Comparison of ENCODE assay signal across 17 cellular contexts in genomic region chr2:192137451-192137850, GRCh38. TPM values are rescaled to one million over a fixed set of nuclear protein-coding genes. Genes with fewer than 3 reads are reported as not detected.
DNase-seq lines count a peak whose midpoint lies in the region; ATAC-seq, FAIRE-seq and TF ChIP-seq lines count a peak whose summit lies in the region.
"Had no signal": no experiment of that assay in that cellular context is flagged by ENCODE, and none has a peak within 500 bp of the region (broad histone marks: within the 10 kb centered on the region; RNA-seq: fewer than 3 reads in every experiment).

No MANE protein-coding gene starts in this region.

- 0 out of 2 replicates have a peak overlapping the region, but pooled peaks have one; percentile 22 for H2BK20ac ChIP-seq in IMR-90 (ENCODE audit: low read depth, low read length)

- H3K27me3 ChIP-seq in IMR-90 (ENCODE audit: control insufficient read depth, insufficient read depth, low read length) (no peaks in the 10 kb centered on the region), bronchial epithelial cell (ENCODE audit: control insufficient read depth, insufficient read depth, low read length) (no peaks in the 10 kb centered on the region), trophoblast cell (ENCODE audit: insufficient read depth, low read length) (no peaks in the 10 kb centered on the region)
- H3K27me3 ChIP-seq: BLaER1 had no signal

- intact Hi-C loops in IMR-90 (cut with micrococcal nuclease): no loop called here

- no peak overlapping the region for H3K18ac ChIP-seq in IMR-90 (ENCODE audit: low read depth, low read length)
- no peak overlapping the region for H3K18ac ChIP-seq in trophoblast cell (ENCODE audit: low read length)

- H3K23ac ChIP-seq in IMR-90 (ENCODE audit: low read depth, low read length): no peak overlapping the region
- no peak overlapping the region for H3K23ac ChIP-seq in trophoblast cell (ENCODE audit: low read length)

- peaks cover 1% of the 10 kb centered on the region for H3K36me3 Mint-ChIP-seq in osteocyte (ENCODE audit: unreplicated experiment)
- H3K36me3 Mint-ChIP-seq: CD14-positive monocyte; CD4-positive, alpha-beta memory T cell had no signal

- H2AK5ac ChIP-seq in IMR-90 (ENCODE audit: low read depth, low read length) (no peak overlapping the region), trophoblast cell (ENCODE audit: low read length) (no peak overlapping the region)

- H3K4me3 ChIP-seq in IMR-90 (ENCODE audit: insufficient read depth, low read depth, low read length): no peak overlapping the region
- H3K4me3 ChIP-seq in bronchial epithelial cell (ENCODE audit: low read depth, low read length): no peak overlapping the region
- no peak overlapping the region for H3K4me3 ChIP-seq in trophoblast cell (ENCODE audit: low read depth, low read length)
- H3K4me3 ChIP-seq: BLaER1, GM23248 had no signal

- H3K79me2 ChIP-seq in trophoblast cell (ENCODE audit: control insufficient read depth, insufficient read depth, low read length, poor library complexity): no peaks in the 10 kb centered on the region

- POLR2A ChIA-PET in IMR-90 (lab: Charles Lee; ENCODE audit: unreplicated experiment): no interaction called here

- H2BK5ac ChIP-seq in IMR-90 (ENCODE audit: low read depth, low read length, poor library complexity, severe bottlenecking): no peak overlapping the region
- no peak overlapping the region for H2BK5ac ChIP-seq in trophoblast cell (ENCODE audit: low read depth, low read length, poor library complexity)

- H4K91ac ChIP-seq in IMR-90 (ENCODE audit: insufficient read depth, low read depth, low read length) (no peak overlapping the region), trophoblast cell (ENCODE audit: low read depth, low read length) (no peak overlapping the region)

- H3K4me1 Mint-ChIP-seq in osteocyte (ENCODE audit: unreplicated experiment): peaks cover 10% of the 10 kb centered on the region
- H3K4me1 Mint-ChIP-seq: CD14-positive monocyte; CD4-positive, alpha-beta memory T cell had no signal

- no peaks in the 10 kb centered on the region for H3K9me3 ChIP-seq in IMR-90 (ENCODE audit: control insufficient read depth, insufficient read depth, low read length)
- H3K9me3 ChIP-seq in trophoblast cell (ENCODE audit: insufficient read depth, low read depth, low read length): no peaks in the 10 kb centered on the region
- H3K9me3 ChIP-seq: BLaER1 had no signal

- H2BK120ac ChIP-seq in IMR-90 (ENCODE audit: low read depth, low read length) (no peak overlapping the region), trophoblast cell (ENCODE audit: insufficient read depth, low read length, poor library complexity) (no peak overlapping the region)

- no peak overlapping the region for H3K27ac Mint-ChIP-seq in osteocyte (ENCODE audit: unreplicated experiment)
- H3K27ac Mint-ChIP-seq: CD14-positive monocyte; CD4-positive, alpha-beta memory T cell had no signal

- H3K79me1 ChIP-seq in IMR-90 (ENCODE audit: low read depth in 1 of 2, low read length in 2 of 2) (no peaks in the 10 kb centered on the region), trophoblast cell (ENCODE audit: low read length) (no peaks in the 10 kb centered on the region)

- H3K56ac ChIP-seq in IMR-90 (ENCODE audit: extremely low read depth, insufficient read depth, low read length): no peak overlapping the region

- no peak overlapping the region for H3K4me3 Mint-ChIP-seq in osteocyte (ENCODE audit: unreplicated experiment)
- H3K4me3 Mint-ChIP-seq: CD14-positive monocyte; CD4-positive, alpha-beta memory T cell had no signal

- no peaks in the 10 kb centered on the region for H3K36me3 ChIP-seq in IMR-90 (ENCODE audit: control insufficient read depth, insufficient read depth, low read length)
- no peaks in the 10 kb centered on the region for H3K36me3 ChIP-seq in bronchial epithelial cell (ENCODE audit: control insufficient read depth, insufficient read depth, low read length)
- no peaks in the 10 kb centered on the region for H3K36me3 ChIP-seq in trophoblast cell (ENCODE audit: control insufficient read depth in 1 of 2, insufficient read depth in 2 of 2, low read length in 2 of 2)
- H3K36me3 ChIP-seq: BLaER1 had no signal

- TF ChIP-seq RAD21 in IMR-90 (IDR thresholded peaks at IDR 0.05; ENCODE audit: low read length): no peak

- in situ Hi-C loops in IMR-90 (cut with MboI; ENCODE audit: low sequenced_read_pairs): no loop called here

- H3K9ac ChIP-seq in IMR-90 (ENCODE audit: low read depth, low read length): no peak overlapping the region
- H3K9ac ChIP-seq in trophoblast cell (ENCODE audit: low read length): peak overlapping the region; percentile 9
- H3K9ac ChIP-seq: BLaER1, GM23248 had no signal

- no peak for TF ChIP-seq CTCF in IMR-90 (conservative IDR thresholded peaks at IDR 0.05; ENCODE audit: low read depth, low read length)
- TF ChIP-seq CTCF in bronchial epithelial cell (IDR thresholded peaks at IDR 0.05; ENCODE audit: insufficient read depth, low read length, severe bottlenecking): no peak
- TF ChIP-seq CTCF in osteocyte (IDR thresholded peaks at IDR 0.05): no peak

- no peak overlapping the region for H4K8ac ChIP-seq in IMR-90 (ENCODE audit: low read depth in 2 of 2, low read length in 2 of 2)
- H4K8ac ChIP-seq in trophoblast cell (ENCODE audit: low read depth, low read length): no peak overlapping the region

- no peaks in the 10 kb centered on the region for H3K27me3 Mint-ChIP-seq in osteocyte (ENCODE audit: unreplicated experiment)

- CTCF ChIA-PET in IMR-90 (lab: Yijun Ruan, JAX): no interaction called here

- H4K5ac ChIP-seq in IMR-90 (ENCODE audit: low read depth, low read length): no peak overlapping the region

- peak; percentile 22 for DNase-seq in ELR (ENCODE audit: low read depth)
- DNase-seq in IMR-90: peak; percentile 13
- DNase-seq in bronchial epithelial cell (ENCODE audit: low read depth): peak; percentile 21
- no peak for DNase-seq in trophoblast cell
- no peak for DNase-seq in osteocyte (ENCODE audit: extremely low spot score, unreplicated experiment)
- DNase-seq: 8988T; CD4-positive, alpha-beta memory T cell; DMS153; DMS79; GF-D8; GM23248; HCEC 1CT had no signal

- H2AFZ ChIP-seq in IMR-90 (replicated peaks; ENCODE audit: low read length, poor library complexity) (no peak overlapping the region), trophoblast cell (ENCODE audit: insufficient read depth, low read length, poor library complexity) (no peak overlapping the region)
- H2AFZ ChIP-seq: GM23248 had no signal

- no peaks in the 10 kb centered on the region for H3K9me3 Mint-ChIP-seq in osteocyte (ENCODE audit: unreplicated experiment)
- H3K9me3 Mint-ChIP-seq: CD4-positive, alpha-beta memory T cell had no signal

- no peak for FAIRE-seq in bronchial epithelial cell (lab: Jason Lieb, UNC)

- H3K4ac ChIP-seq in IMR-90 (ENCODE audit: low read depth, low read length) (no peak overlapping the region), trophoblast cell (ENCODE audit: low read depth, low read length) (no peak overlapping the region)

- BruUV-seq in IMR-90 (replicated peaks; lab: Mats Ljungman, UMichigan): no TSS peak

- H3K9me1 ChIP-seq in IMR-90 (ENCODE audit: insufficient read depth, low read length): no peaks in the 10 kb centered on the region

- TF ChIP-seq POLR2A in IMR-90 (IDR thresholded peaks at IDR 0.05; ENCODE audit: low read depth, low read length): no peak

- H3K4me1 ChIP-seq in IMR-90 (ENCODE audit: control insufficient read depth, insufficient read depth, low read length) (no peaks in the 10 kb centered on the region), trophoblast cell (ENCODE audit: control insufficient read depth in 1 of 2, insufficient read depth in 2 of 2, low read length in 2 of 2) (no peaks in the 10 kb centered on the region)
- H3K4me1 ChIP-seq: BLaER1 had no signal

- no peaks in the 10 kb centered on the region for H4K20me1 ChIP-seq in IMR-90 (ENCODE audit: insufficient read depth, low read length)
- H4K20me1 ChIP-seq: BLaER1 had no signal

- H2AK9ac ChIP-seq in IMR-90 (replicated peaks; ENCODE audit: low read depth, low read length, poor library complexity): no peak overlapping the region

- dilution Hi-C loops in IMR-90 (cut with HindIII; ENCODE audit: low sequenced_read_pairs, unreplicated experiment): no loop called here

- H2BK12ac ChIP-seq in trophoblast cell (ENCODE audit: low read length): no peak overlapping the region

- H3K14ac ChIP-seq in IMR-90 (replicated peaks; ENCODE audit: low read depth, low read length) (no peak overlapping the region), trophoblast cell (ENCODE audit: low read length) (no peak overlapping the region)

- no peak overlapping the region for H4K12ac ChIP-seq in trophoblast cell (ENCODE audit: low read depth, low read length)

- ATAC-seq in IMR-90 (ENCODE audit: low read depth): no peak
- no peak for ATAC-seq in HG02763 (IDR thresholded peaks at IDR 0.05; ENCODE audit: unreplicated experiment)
- no peak for ATAC-seq in GM18867 (IDR thresholded peaks at IDR 0.05; ENCODE audit: unreplicated experiment)

- H3K4me2 ChIP-seq in IMR-90 (ENCODE audit: low read depth, low read length) (no peak overlapping the region), trophoblast cell (ENCODE audit: low read length) (no peak overlapping the region)
- H3K4me2 ChIP-seq: BLaER1 had no signal

- no peak overlapping the region for H2BK15ac ChIP-seq in IMR-90 (ENCODE audit: low read depth, low read length)

- WGBS in IMR-90 (ENCODE audit: extremely low coverage in 2 of 2, insufficient read length in 1 of 2), 2 experiments: no CpG with 5 or more reads among the region's 1 CpG
- WGBS in trophoblast cell (ENCODE audit: extremely low coverage, insufficient coverage, insufficient read length): no CpG with 5 or more reads among the region's 1 CpG

- H3K27ac ChIP-seq in IMR-90 (ENCODE audit: insufficient read depth, low read length) (no peak overlapping the region), trophoblast cell (ENCODE audit: low read depth, low read length) (no peak overlapping the region)
- H3K27ac ChIP-seq: BLaER1, GM23248 had no signal

TF ChIP-seq in IMR-90, 13 proteins besides CTCF, POLR2A, EP300 and RAD21 (continues in another document):
- TF ChIP-seq NFE2L2 (IDR thresholded peaks at IDR 0.05; ENCODE audit: low read depth, low read length) (no peak), SMC3 (IDR thresholded peaks at IDR 0.05; ENCODE audit: low read depth, low read length) (no peak), MAZ (IDR thresholded peaks at IDR 0.05; ENCODE audit: borderline replicate concordance, low read depth, low read length) (no peak), BHLHE40 (IDR thresholded peaks at IDR 0.05; ENCODE audit: low read depth, low read length) (no peak), CHD1 (IDR thresholded peaks at IDR 0.05; ENCODE audit: low read depth, low read length) (no peak)

RNA-seq across cellular contexts. Expression of gene TMEFF2, which starts 57.3 kb away (rescaled TPM):
- total RNA-seq in IMR-90 (2012; rRNA removed) (1.3 and 1.4 TPM in 2 replicates), bronchial epithelial cell (not detected in 2 replicates), osteocyte (46.8 and 51.2 TPM in 2 replicates)
- polyA plus RNA-seq in IMR-90 (2012; rRNA removed): 2.9 and 3.0 TPM in 2 replicates
- 1.4 and 1.9 TPM in 2 replicates for polyA plus RNA-seq in IMR-90 (2012; cell fraction: cytosol; rRNA removed)
- 0.77 and 1.4 TPM in 2 replicates for polyA plus RNA-seq in IMR-90 (2012; cell fraction: nucleus; rRNA removed; ENCODE audit: low replicate concordance)
- 0.24 and 0.29 TPM in 2 replicates for polyA plus RNA-seq in trophoblast cell (2013)
- total RNA-seq: CD4-positive, alpha-beta memory T cell; Daoy; GM23248 had no signal
- polyA plus RNA-seq: CD14-positive monocyte; CD4-positive, alpha-beta memory T cell had no signal

Comparison
In these comparisons a context has a peak if more than half of its experiments do, and no peak if none do; other contexts are left out.
1. DNase-seq: peak in ELR (single experiment), IMR-90 (single experiment) and bronchial epithelial cell (single experiment); none in trophoblast cell (0 of 2) and osteocyte (single experiment).
2. RNA of gene TMEFF2, which starts 57.3 kb away (total RNA-seq): 46.8 to 51.2 TPM in osteocyte; 1.3 to 1.4 TPM in IMR-90 and not detected in bronchial epithelial cell; every median in the first group is over 10 times any median in the second.